10 cellular contexts compared by ENCODE assay signal in genomic region chr20:43721429-43722152, GRCh38. TPM values are rescaled to one million over a fixed set of nuclear protein-coding genes. Genes with fewer than 3 reads are reported as not detected.
DNase-seq lines count a peak whose midpoint lies in the region; ATAC-seq and TF ChIP-seq lines count a peak whose summit lies in the region.
"Had no signal": no experiment of that assay in that cellular context is flagged by ENCODE, and none has a peak within 500 bp of the region (broad histone marks: within the 10 kb centered on the region; RNA-seq: fewer than 3 reads in every experiment).

No MANE protein-coding gene starts in this region.

- no peak for TF ChIP-seq CTCF in thyroid gland (IDR thresholded peaks at IDR 0.05)

- H3K4me1 ChIP-seq in ES-I3 (ENCODE audit: insufficient read depth, low read length) (peaks cover 10% of the 10 kb centered on the region; the same call in 1 of the 2 replicates), thyroid gland (no peaks in the 10 kb centered on the region)

- intact Hi-C loops in left colon (cut with DNase I, micrococcal nuclease): no loop called here
- intact Hi-C loops in thyroid gland (cut with DNase I): no loop called here

- H3K9me3 ChIP-seq in ES-I3 (ENCODE audit: control insufficient read depth, insufficient read depth, low read length) (no peaks in the 10 kb centered on the region), thyroid gland (no peaks in the 10 kb centered on the region)

- H3K4me3 ChIP-seq in thyroid gland (replicated peaks in 1 of 3): no peak overlapping the region
- H3K4me3 ChIP-seq: PC-9 had no signal

- ATAC-seq in left colon (peak; percentile 61), HG02884 (IDR thresholded peaks at IDR 0.05; ENCODE audit: unreplicated experiment) (no peak)

- 25 to 26% methylated on average over 7 to 8 of the region's 15 CpGs for WGBS in thyroid gland, 2 donors

- no peak overlapping the region for H3K27ac ChIP-seq in thyroid gland
- H3K27ac ChIP-seq: 22Rv1, PC-9 had no signal

- DNase-seq in DMS 273 (lab: John Stamatoyannopoulos, UW; ENCODE audit: unreplicated experiment): peak; percentile 33
- DNase-seq in DMS 273 treated with DMSO at 0.1 percent for 48 hours (lab: John Stamatoyannopoulos, UW): no peak
- DNase-seq in SHP77 (lab: John Stamatoyannopoulos, UW): peak; percentile 70 to 85
- peak in 1 of 2 donors; percentile 20 for DNase-seq in left colon
- DNase-seq in cerebellar nuclear complex (lab: John Stamatoyannopoulos, UW): no peak
- no peak for DNase-seq in thyroid gland
- DNase-seq: PC-9 had no signal

- TF ChIP-seq POLR2A in thyroid gland (IDR thresholded peaks at IDR 0.05): no peak

- H3K9ac ChIP-seq in ES-I3 (ENCODE audit: low read depth, low read length): peak overlapping the region; percentile 14; the same call in 1 of the 2 replicates

- H3K36me3 ChIP-seq in ES-I3 (ENCODE audit: insufficient read depth, low read length): no peaks in the 10 kb centered on the region
- no peaks in the 10 kb centered on the region for H3K36me3 ChIP-seq in thyroid gland

- no peaks in the 10 kb centered on the region for H3K27me3 ChIP-seq in thyroid gland

RNA-seq across cellular contexts. Expression of gene GTSF1L, which starts 5.2 kb away (rescaled TPM):
- not detected for total RNA-seq in left colon
- total RNA-seq in thyroid gland: not detected
- total RNA-seq: PC-9 had no signal

RNA-seq across cellular contexts. Expression of gene MYBL2, which starts 54.7 kb away (rescaled TPM):
- total RNA-seq in left colon (10 to 100 TPM in 1 of 2 donors, 1 to 10 TPM in 1; 4.6 to 11.7 TPM), thyroid gland (under 1 TPM in 3 of 4 donors, not detected in 1; 0.22 to 0.54 (median 0.46) TPM)

Comparison
In these comparisons a context has a peak if more than half of its experiments do, and no peak if none do; other contexts are left out.
1. DNase-seq: peak in DMS 273 (single experiment) and SHP77 (2 of 2); none in DMS 273 treated with DMSO at 0.1 percent for 48 hours (single experiment), cerebellar nuclear complex (0 of 2) and thyroid gland (0 of 2).